Comparison of ENCODE assay signal across 1 cellular context in the genomic region with DNA sequence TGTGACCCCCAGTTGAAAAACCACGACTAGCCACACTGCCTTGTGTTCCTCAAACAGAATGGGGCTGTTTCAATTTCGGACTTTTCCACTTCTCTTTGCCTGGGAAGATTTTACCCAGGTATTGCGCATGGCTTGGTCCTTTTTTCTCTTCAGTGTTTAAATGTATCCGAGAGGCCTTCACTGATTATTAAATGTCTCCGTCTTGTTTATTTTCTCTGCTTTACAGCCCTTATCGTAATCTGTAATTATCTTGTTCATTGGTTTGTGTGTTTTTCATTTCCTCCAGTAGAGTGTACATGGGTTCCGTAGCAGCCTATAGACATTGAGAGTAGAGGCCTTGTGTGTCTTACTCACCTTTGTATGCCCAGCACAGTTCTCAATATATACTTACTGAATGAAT.
TF ChIP-seq lines count a peak whose summit lies in the region.

No MANE protein-coding gene starts in this region.

TF ChIP-seq in HEK293, 187 proteins besides CTCF, POLR2A, EP300 and RAD21 (continued from another document):
- TF ChIP-seq, protein P1, sequence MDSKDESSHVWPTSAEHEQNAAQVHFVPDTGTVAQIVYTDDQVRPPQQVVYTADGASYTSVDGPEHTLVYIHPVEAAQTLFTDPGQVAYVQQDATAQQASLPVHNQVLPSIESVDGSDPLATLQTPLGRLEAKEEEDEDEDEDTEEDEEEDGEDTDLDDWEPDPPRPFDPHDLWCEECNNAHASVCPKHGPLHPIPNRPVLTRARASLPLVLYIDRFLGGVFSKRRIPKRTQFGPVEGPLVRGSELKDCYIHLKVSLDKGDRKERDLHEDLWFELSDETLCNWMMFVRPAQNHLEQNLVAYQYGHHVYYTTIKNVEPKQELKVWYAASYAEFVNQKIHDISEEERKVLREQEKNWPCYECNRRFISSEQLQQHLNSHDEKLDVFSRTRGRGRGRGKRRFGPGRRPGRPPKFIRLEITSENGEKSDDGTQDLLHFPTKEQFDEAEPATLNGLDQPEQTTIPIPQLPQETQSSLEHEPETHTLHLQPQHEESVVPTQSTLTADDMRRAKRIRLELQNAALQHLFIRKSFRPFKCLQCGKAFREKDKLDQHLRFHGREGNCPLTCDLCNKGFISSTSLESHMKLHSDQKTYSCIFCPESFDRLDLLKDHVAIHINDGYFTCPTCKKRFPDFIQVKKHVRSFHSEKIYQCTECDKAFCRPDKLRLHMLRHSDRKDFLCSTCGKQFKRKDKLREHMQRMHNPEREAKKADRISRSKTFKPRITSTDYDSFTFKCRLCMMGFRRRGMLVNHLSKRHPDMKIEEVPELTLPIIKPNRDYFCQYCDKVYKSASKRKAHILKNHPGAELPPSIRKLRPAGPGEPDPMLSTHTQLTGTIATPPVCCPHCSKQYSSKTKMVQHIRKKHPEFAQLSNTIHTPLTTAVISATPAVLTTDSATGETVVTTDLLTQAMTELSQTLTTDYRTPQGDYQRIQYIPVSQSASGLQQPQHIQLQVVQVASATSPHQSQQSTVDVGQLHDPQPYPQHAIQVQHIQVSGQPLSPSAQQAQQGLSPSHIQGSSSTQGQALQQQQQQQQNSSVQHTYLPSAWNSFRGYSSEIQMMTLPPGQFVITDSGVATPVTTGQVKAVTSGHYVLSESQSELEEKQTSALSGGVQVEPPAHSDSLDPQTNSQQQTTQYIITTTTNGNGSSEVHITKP (tag by site-specific recombination; IDR thresholded peaks at IDR 0.05) = peak; percentile 68
- TF ChIP-seq FEZF1 (tag by site-specific recombination; IDR thresholded peaks at IDR 0.05) (peak; percentile 57; the same call in 1 of the 2 replicates), ZNF629 (tag by site-specific recombination; IDR thresholded peaks at IDR 0.05) (peak; percentile 31; the same call in 1 of the 2 replicates), ZBTB48 (tag by site-specific recombination; IDR thresholded peaks at IDR 0.05) (no peak), ZNF843 (tag by site-specific recombination; IDR thresholded peaks at IDR 0.05) (0 out of 2 replicates have a peak, but pooled peaks have one; percentile 40), SP7 (tag by site-specific recombination; IDR thresholded peaks at IDR 0.05) (peak; percentile 89)
- TF ChIP-seq, protein P2, sequence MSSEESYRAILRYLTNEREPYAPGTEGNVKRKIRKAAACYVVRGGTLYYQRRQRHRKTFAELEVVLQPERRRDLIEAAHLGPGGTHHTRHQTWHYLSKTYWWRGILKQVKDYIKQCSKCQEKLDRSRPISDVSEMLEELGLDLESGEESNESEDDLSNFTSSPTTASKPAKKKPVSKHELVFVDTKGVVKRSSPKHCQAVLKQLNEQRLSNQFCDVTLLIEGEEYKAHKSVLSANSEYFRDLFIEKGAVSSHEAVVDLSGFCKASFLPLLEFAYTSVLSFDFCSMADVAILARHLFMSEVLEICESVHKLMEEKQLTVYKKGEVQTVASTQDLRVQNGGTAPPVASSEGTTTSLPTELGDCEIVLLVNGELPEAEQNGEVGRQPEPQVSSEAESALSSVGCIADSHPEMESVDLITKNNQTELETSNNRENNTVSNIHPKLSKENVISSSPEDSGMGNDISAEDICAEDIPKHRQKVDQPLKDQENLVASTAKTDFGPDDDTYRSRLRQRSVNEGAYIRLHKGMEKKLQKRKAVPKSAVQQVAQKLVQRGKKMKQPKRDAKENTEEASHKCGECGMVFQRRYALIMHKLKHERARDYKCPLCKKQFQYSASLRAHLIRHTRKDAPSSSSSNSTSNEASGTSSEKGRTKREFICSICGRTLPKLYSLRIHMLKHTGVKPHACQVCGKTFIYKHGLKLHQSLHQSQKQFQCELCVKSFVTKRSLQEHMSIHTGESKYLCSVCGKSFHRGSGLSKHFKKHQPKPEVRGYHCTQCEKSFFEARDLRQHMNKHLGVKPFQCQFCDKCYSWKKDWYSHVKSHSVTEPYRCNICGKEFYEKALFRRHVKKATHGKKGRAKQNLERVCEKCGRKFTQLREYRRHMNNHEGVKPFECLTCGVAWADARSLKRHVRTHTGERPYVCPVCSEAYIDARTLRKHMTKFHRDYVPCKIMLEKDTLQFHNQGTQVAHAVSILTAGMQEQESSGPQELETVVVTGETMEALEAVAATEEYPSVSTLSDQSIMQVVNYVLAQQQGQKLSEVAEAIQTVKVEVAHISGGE (tag by site-specific recombination; conservative IDR thresholded peaks at IDR 0.05; ENCODE audit: low read depth) = 0 out of 2 replicates have a peak, but pooled peaks have one; percentile 14
TF ChIP-seq in HEK293: peak in this region for 8.
